1 cellular context compared by ENCODE assay signal in genomic region chr6:26121141-26122004, GRCh38.
TF ChIP-seq lines count a peak whose summit lies in the region.

No MANE protein-coding gene starts in this region.

TF ChIP-seq in WTC11, 78 proteins besides CTCF, POLR2A, EP300 and RAD21 (continued from another document):
- TF ChIP-seq ESRRA (CRISPR knock-in tag; IDR thresholded peaks at IDR 0.05; ENCODE audit: borderline replicate concordance), result no peak
- TF ChIP-seq GABPB1 (CRISPR knock-in tag; IDR thresholded peaks at IDR 0.05), result no peak
- TF ChIP-seq, protein P1, sequence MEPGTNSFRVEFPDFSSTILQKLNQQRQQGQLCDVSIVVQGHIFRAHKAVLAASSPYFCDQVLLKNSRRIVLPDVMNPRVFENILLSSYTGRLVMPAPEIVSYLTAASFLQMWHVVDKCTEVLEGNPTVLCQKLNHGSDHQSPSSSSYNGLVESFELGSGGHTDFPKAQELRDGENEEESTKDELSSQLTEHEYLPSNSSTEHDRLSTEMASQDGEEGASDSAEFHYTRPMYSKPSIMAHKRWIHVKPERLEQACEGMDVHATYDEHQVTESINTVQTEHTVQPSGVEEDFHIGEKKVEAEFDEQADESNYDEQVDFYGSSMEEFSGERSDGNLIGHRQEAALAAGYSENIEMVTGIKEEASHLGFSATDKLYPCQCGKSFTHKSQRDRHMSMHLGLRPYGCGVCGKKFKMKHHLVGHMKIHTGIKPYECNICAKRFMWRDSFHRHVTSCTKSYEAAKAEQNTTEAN (CRISPR knock-in tag; IDR thresholded peaks at IDR 0.05), result no peak
- TF ChIP-seq, protein P2, sequence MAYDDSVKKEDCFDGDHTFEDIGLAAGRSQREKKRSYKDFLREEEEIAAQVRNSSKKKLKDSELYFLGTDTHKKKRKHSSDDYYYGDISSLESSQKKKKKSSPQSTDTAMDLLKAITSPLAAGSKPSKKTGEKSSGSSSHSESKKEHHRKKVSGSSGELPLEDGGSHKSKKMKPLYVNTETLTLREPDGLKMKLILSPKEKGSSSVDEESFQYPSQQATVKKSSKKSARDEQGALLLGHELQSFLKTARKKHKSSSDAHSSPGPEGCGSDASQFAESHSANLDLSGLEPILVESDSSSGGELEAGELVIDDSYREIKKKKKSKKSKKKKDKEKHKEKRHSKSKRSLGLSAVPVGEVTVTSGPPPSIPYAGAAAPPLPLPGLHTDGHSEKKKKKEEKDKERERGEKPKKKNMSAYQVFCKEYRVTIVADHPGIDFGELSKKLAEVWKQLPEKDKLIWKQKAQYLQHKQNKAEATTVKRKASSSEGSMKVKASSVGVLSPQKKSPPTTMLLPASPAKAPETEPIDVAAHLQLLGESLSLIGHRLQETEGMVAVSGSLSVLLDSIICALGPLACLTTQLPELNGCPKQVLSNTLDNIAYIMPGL (CRISPR knock-in tag; IDR thresholded peaks at IDR 0.05), result no peak
- TF ChIP-seq RORB (CRISPR knock-in tag; IDR thresholded peaks at IDR 0.05), result no peak
- no peak for TF ChIP-seq STAT6 (CRISPR knock-in tag; conservative IDR thresholded peaks at IDR 0.05; ENCODE audit: low read depth)
- TF ChIP-seq, protein P3, sequence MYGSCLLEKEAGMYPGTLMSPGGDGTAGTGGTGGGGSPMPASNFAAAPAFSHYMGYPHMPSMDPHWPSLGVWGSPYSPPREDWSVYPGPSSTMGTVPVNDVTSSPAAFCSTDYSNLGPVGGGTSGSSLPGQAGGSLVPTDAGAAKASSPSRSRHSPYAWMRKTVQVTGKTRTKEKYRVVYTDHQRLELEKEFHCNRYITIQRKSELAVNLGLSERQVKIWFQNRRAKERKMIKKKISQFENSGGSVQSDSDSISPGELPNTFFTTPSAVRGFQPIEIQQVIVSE (CRISPR knock-in tag; IDR thresholded peaks at IDR 0.05; ENCODE audit: borderline replicate concordance), result no peak
- TF ChIP-seq FOXK1 (CRISPR knock-in tag; IDR thresholded peaks at IDR 0.05), result no peak
- TF ChIP-seq, protein P4, sequence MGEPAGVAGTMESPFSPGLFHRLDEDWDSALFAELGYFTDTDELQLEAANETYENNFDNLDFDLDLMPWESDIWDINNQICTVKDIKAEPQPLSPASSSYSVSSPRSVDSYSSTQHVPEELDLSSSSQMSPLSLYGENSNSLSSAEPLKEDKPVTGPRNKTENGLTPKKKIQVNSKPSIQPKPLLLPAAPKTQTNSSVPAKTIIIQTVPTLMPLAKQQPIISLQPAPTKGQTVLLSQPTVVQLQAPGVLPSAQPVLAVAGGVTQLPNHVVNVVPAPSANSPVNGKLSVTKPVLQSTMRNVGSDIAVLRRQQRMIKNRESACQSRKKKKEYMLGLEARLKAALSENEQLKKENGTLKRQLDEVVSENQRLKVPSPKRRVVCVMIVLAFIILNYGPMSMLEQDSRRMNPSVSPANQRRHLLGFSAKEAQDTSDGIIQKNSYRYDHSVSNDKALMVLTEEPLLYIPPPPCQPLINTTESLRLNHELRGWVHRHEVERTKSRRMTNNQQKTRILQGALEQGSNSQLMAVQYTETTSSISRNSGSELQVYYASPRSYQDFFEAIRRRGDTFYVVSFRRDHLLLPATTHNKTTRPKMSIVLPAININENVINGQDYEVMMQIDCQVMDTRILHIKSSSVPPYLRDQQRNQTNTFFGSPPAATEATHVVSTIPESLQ (CRISPR knock-in tag; IDR thresholded peaks at IDR 0.05), result no peak
- no peak for TF ChIP-seq ARID4B (CRISPR knock-in tag; IDR thresholded peaks at IDR 0.05; ENCODE audit: borderline replicate concordance)
- no peak for TF ChIP-seq NFYB (CRISPR knock-in tag; conservative IDR thresholded peaks at IDR 0.05; ENCODE audit: low read depth)
